12 cellular contexts compared by ENCODE assay signal in genomic region chr18:63603772-63604171, GRCh38. TPM values are rescaled to one million over a fixed set of nuclear protein-coding genes. Genes with fewer than 3 reads are reported as not detected.
DNase-seq lines count a peak whose midpoint lies in the region; ATAC-seq and TF ChIP-seq lines count a peak whose summit lies in the region.
"Had no signal": no experiment of that assay in that cellular context is flagged by ENCODE, and none has a peak within 500 bp of the region (broad histone marks: within the 10 kb centered on the region; RNA-seq: fewer than 3 reads in every experiment).

No MANE protein-coding gene starts in this region.

- H3K9ac ChIP-seq in Karpas-422 (ENCODE audit: low read length) = no peak overlapping the region

- DNase-seq in fibroblast of the aortic adventitia (ENCODE audit: low read depth) (peak; percentile 3), SIG-M5 treated with dmso at 0.1 percent for 504 hours (lab: John Stamatoyannopoulos, UW; ENCODE audit: unreplicated experiment) (no peak), NCI-H82 (lab: John Stamatoyannopoulos, UW) (no peak), Karpas-422 (no peak)
- DNase-seq in stimulated activated CD4-positive, alpha-beta T cell treated with anti-CD3 and anti-CD28 coated beads, Interleukin-4, amount 100 ng/mL, for 24 hours = no peak
- DNase-seq: GDM1, MG63, psoas muscle, T-helper 17 cell had no signal

- H3K9me2 ChIP-seq in Karpas-422 (replicated peaks; ENCODE audit: insufficient read depth, low read length) = no peaks in the 10 kb centered on the region

- no peak overlapping the region for H3K4me2 ChIP-seq in Karpas-422 (ENCODE audit: low read depth, low read length, poor library complexity, severe bottlenecking)

- H3K27me3 ChIP-seq in Karpas-422 (ENCODE audit: low read length) = no peaks in the 10 kb centered on the region
- H3K27me3 ChIP-seq: MG63 had no signal

- no peaks in the 10 kb centered on the region for H3K4me1 ChIP-seq in Karpas-422 (ENCODE audit: low read length)
- H3K4me1 ChIP-seq: psoas muscle had no signal

- no peak overlapping the region for H3K27ac ChIP-seq in Karpas-422 (ENCODE audit: low read length)
- H3K27ac ChIP-seq: psoas muscle had no signal

- H3K9me3 ChIP-seq in Karpas-422 (ENCODE audit: low read length) = no peaks in the 10 kb centered on the region
- H3K9me3 ChIP-seq: MG63, psoas muscle had no signal

- TF ChIP-seq CTCF in fibroblast of the aortic adventitia (IDR thresholded peaks at IDR 0.05; ENCODE audit: insufficient read depth, low read length) = no peak

- no peaks in the 10 kb centered on the region for H4K20me1 ChIP-seq in Karpas-422 (ENCODE audit: insufficient read depth, low read depth, low read length)

- H3K79me2 ChIP-seq in Karpas-422 (ENCODE audit: low read length) = no peaks in the 10 kb centered on the region

- H3K4me3 ChIP-seq in fibroblast of the aortic adventitia (ENCODE audit: low read depth, low read length) (no peak overlapping the region), Karpas-422 (ENCODE audit: low read length) (no peak overlapping the region)
- H3K4me3 ChIP-seq: MG63, psoas muscle had no signal

- ATAC-seq in GM18517 (IDR thresholded peaks at IDR 0.05; ENCODE audit: unreplicated experiment) = peak; percentile 92
- ATAC-seq in GM21717 (IDR thresholded peaks at IDR 0.05; ENCODE audit: unreplicated experiment) = peak; percentile 92
- peak; percentile 98 for ATAC-seq in HG03378 (IDR thresholded peaks at IDR 0.05; ENCODE audit: unreplicated experiment)
- ATAC-seq: psoas muscle, T-helper 17 cell had no signal

- H3K36me3 ChIP-seq in Karpas-422 (ENCODE audit: insufficient read depth, low read length) = no peaks in the 10 kb centered on the region
- H3K36me3 ChIP-seq: MG63 had no signal

- no peak overlapping the region for H2AFZ ChIP-seq in Karpas-422 (ENCODE audit: low read length)

RNA-seq across cellular contexts. Expression of gene SERPINB13, which starts 16.6 kb away (rescaled TPM):
- total RNA-seq in fibroblast of the aortic adventitia (ENCODE audit: low replicate concordance) = not detected in 2 replicates
- total RNA-seq in Karpas-422 (2014; rRNA removed; shearing (Covaris generic); ENCODE audit: low replicate concordance) = not detected in 2 replicates
- total RNA-seq: psoas muscle, T-helper 17 cell had no signal

RNA-seq across cellular contexts. Expression of gene SERPINB4, which starts 40.3 kb away (rescaled TPM):
- not detected in 2 replicates for total RNA-seq in fibroblast of the aortic adventitia (ENCODE audit: low replicate concordance)
- not detected in 2 replicates for total RNA-seq in Karpas-422 (2014; rRNA removed; shearing (Covaris generic); ENCODE audit: low replicate concordance)
- total RNA-seq: psoas muscle, T-helper 17 cell had no signal

RNA-seq across cellular contexts. Expression of gene SERPINB3, which starts 57.9 kb away (rescaled TPM):
- total RNA-seq in fibroblast of the aortic adventitia (ENCODE audit: low replicate concordance) = not detected in 2 replicates
- not detected in 2 replicates for total RNA-seq in Karpas-422 (2014; rRNA removed; shearing (Covaris generic); ENCODE audit: low replicate concordance)
- total RNA-seq: T-helper 17 cell had no signal
